Comparison of ENCODE assay signal across 1 cellular context in the genomic region with DNA sequence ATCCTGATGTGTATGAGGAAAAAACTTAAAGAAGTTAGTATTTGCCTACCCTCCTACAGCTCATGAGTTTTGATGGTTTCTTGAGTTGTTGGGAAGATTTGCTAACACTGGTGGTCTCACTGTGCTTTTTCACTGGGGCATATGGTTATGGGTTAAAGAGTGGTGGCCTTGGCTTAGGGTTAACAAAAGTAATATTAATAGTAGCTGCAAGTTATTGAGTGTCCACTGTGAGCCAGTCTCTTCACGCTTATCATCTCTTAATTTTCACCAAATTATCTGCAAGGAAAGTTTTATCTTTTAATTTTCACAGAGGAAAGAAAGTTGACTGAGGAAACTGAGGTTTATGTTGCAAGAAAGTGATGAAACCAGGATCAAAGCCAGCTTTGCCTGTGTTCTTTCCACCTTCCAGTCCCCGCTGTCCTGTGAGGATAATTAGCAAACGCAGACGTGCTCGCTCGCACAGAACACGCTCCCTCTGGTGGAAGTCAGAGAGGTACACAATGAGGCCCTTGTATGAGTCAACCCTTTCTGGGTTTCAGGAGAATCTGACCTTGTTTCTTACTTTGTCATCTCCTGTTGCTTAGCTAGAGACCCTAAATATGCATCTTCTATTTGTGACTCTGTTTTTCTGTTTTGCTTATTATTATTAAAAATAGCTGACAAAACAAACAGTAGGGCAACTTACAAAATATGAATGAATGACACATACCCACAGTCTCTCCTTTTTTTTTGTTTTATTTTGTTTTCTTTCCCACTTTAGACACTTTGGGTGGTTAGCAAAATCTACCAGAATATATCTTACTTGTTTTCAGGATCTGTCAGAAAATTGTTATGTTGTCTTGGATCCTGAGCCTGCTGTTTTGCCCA.
TF ChIP-seq lines count a peak whose summit lies in the region.

No MANE protein-coding gene starts in this region.

TF ChIP-seq in H1, 55 proteins besides CTCF, POLR2A, EP300 and RAD21 (continued from another document):
- TF ChIP-seq, protein P1, sequence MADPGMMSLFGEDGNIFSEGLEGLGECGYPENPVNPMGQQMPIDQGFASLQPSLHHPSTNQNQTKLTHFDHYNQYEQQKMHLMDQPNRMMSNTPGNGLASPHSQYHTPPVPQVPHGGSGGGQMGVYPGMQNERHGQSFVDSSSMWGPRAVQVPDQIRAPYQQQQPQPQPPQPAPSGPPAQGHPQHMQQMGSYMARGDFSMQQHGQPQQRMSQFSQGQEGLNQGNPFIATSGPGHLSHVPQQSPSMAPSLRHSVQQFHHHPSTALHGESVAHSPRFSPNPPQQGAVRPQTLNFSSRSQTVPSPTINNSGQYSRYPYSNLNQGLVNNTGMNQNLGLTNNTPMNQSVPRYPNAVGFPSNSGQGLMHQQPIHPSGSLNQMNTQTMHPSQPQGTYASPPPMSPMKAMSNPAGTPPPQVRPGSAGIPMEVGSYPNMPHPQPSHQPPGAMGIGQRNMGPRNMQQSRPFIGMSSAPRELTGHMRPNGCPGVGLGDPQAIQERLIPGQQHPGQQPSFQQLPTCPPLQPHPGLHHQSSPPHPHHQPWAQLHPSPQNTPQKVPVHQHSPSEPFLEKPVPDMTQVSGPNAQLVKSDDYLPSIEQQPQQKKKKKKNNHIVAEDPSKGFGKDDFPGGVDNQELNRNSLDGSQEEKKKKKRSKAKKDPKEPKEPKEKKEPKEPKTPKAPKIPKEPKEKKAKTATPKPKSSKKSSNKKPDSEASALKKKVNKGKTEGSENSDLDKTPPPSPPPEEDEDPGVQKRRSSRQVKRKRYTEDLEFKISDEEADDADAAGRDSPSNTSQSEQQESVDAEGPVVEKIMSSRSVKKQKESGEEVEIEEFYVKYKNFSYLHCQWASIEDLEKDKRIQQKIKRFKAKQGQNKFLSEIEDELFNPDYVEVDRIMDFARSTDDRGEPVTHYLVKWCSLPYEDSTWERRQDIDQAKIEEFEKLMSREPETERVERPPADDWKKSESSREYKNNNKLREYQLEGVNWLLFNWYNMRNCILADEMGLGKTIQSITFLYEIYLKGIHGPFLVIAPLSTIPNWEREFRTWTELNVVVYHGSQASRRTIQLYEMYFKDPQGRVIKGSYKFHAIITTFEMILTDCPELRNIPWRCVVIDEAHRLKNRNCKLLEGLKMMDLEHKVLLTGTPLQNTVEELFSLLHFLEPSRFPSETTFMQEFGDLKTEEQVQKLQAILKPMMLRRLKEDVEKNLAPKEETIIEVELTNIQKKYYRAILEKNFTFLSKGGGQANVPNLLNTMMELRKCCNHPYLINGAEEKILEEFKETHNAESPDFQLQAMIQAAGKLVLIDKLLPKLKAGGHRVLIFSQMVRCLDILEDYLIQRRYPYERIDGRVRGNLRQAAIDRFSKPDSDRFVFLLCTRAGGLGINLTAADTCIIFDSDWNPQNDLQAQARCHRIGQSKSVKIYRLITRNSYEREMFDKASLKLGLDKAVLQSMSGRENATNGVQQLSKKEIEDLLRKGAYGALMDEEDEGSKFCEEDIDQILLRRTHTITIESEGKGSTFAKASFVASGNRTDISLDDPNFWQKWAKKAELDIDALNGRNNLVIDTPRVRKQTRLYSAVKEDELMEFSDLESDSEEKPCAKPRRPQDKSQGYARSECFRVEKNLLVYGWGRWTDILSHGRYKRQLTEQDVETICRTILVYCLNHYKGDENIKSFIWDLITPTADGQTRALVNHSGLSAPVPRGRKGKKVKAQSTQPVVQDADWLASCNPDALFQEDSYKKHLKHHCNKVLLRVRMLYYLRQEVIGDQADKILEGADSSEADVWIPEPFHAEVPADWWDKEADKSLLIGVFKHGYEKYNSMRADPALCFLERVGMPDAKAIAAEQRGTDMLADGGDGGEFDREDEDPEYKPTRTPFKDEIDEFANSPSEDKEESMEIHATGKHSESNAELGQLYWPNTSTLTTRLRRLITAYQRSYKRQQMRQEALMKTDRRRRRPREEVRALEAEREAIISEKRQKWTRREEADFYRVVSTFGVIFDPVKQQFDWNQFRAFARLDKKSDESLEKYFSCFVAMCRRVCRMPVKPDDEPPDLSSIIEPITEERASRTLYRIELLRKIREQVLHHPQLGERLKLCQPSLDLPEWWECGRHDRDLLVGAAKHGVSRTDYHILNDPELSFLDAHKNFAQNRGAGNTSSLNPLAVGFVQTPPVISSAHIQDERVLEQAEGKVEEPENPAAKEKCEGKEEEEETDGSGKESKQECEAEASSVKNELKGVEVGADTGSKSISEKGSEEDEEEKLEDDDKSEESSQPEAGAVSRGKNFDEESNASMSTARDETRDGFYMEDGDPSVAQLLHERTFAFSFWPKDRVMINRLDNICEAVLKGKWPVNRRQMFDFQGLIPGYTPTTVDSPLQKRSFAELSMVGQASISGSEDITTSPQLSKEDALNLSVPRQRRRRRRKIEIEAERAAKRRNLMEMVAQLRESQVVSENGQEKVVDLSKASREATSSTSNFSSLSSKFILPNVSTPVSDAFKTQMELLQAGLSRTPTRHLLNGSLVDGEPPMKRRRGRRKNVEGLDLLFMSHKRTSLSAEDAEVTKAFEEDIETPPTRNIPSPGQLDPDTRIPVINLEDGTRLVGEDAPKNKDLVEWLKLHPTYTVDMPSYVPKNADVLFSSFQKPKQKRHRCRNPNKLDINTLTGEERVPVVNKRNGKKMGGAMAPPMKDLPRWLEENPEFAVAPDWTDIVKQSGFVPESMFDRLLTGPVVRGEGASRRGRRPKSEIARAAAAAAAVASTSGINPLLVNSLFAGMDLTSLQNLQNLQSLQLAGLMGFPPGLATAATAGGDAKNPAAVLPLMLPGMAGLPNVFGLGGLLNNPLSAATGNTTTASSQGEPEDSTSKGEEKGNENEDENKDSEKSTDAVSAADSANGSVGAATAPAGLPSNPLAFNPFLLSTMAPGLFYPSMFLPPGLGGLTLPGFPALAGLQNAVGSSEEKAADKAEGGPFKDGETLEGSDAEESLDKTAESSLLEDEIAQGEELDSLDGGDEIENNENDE (IDR thresholded peaks at IDR 0.05; ENCODE audit: insufficient replicate concordance, low read length), result no peak
- no peak for TF ChIP-seq SIN3A (conservative IDR thresholded peaks at IDR 0.05 in 1 of 2, IDR thresholded peaks at IDR 0.05 in 1 of 2; ENCODE audit: low read depth in 1 of 2, low read length in 2 of 2)
TF ChIP-seq in H1: peak in this region for 2.
